In the genomic region with DNA sequence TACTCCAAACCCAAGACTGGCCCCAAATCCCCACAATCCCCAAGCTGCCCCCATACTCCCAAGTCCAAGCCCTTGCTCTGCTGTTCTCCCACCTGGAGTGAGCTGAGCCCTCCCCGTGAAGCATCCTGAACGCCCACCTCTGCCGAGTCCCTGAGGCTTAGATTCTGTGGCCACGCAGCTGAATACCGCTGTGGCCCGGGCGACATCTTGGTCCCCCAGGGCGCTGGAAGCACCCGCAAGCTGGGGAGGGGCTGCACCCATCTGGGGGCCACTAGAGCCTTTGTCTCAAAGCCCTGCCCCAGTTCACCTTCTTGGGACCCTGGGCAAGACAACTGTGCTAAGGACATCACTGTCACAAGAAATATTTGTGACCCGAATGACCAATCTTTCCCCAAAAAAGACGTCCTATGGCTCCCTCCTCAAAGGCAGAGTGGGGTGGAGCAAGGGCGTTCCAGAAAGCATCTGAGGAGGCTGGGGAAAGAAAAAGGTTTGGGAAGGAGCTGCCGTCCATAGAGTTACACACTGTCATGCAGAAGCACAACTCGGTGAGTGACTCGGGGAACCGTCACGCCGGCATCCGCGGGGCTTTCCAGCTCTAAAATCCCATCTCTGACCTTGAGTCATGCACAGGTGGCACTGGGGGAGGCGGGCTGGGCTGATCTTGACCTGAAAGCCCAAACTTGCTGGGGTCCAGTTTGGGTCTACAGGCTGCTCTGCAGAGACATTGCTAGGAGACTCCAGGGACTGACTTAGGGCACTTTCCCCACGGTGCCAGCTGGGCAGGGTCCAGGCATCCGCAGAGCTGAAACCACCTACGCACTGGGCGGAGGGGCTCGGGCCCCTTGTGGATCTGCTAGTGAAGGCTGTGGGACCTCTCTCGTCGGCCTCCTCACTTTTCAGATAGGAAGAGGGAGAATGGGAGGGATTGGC, we compare ENCODE assay signal across 22 cellular contexts. TPM values are rescaled to one million over a fixed set of nuclear protein-coding genes. Genes with fewer than 3 reads are reported as not detected.
DNase-seq lines count a peak whose midpoint lies in the region; ATAC-seq, FAIRE-seq and TF ChIP-seq lines count a peak whose summit lies in the region.
"Had no signal": no experiment of that assay in that cellular context is flagged by ENCODE, and none has a peak within 500 bp of the region (broad histone marks: within the 10 kb centered on the region; RNA-seq: fewer than 3 reads in every experiment).

No MANE protein-coding gene starts in this region.

- no peak for ATAC-seq in IMR-90 (ENCODE audit: low read depth)
- ATAC-seq in stimulated activated memory B cell treated with anti-CD40 and anti-IgM and Interleukin-4, amounts not matched to agents 10 μg/mL and 1 μg/mL and 100 μg/mL, for 72 hours, result peak; percentile 58
- ATAC-seq: left lobe of liver; stimulated activated naive CD8-positive, alpha-beta T cell treated with anti-CD3 and anti-CD28 coated beads, Interleukin-15, Interleukin-2, amounts not matched to agents 100 U/mL and 50 U/mL, for 24 hours had no signal

- H2BK12ac ChIP-seq in H1 (ENCODE audit: low read depth, low read length), result no peak overlapping the region

- H3K36me3 ChIP-seq in IMR-90 (ENCODE audit: control insufficient read depth, insufficient read depth, low read length) (no peaks in the 10 kb centered on the region), H1 (ENCODE audit: control insufficient read depth in 2 of 4, insufficient read depth in 4 of 4, low read length in 3 of 4) (no peaks in the 10 kb centered on the region)
- H3K36me3 ChIP-seq: BE2C, vagina had no signal

- H3K23ac ChIP-seq in IMR-90 (ENCODE audit: low read depth, low read length) (no peak overlapping the region), H1 (ENCODE audit: insufficient read length) (no peak overlapping the region)

- TF ChIP-seq CTCF in IMR-90 (conservative IDR thresholded peaks at IDR 0.05; ENCODE audit: low read depth, low read length), result no peak
- no peak for TF ChIP-seq CTCF in H1 (IDR thresholded peaks at IDR 0.05; ENCODE audit: control extremely low read depth in 1 of 3, insufficient read depth in 1 of 3, low read depth in 1 of 3, low read length in 3 of 3)

- H3K23me2 ChIP-seq in H1 (ENCODE audit: low read depth, low read length), result no peaks in the 10 kb centered on the region

- intact Hi-C loops in IMR-90 (cut with micrococcal nuclease), result no loop called here

- in situ Hi-C loops in IMR-90 (cut with MboI; ENCODE audit: low sequenced_read_pairs), result no loop called here

- no peak for FAIRE-seq in H1 (lab: Jason Lieb, UNC)
- FAIRE-seq in GM19239 (lab: Jason Lieb, UNC), result no peak
- FAIRE-seq: small intestine had no signal

- peak overlapping the region; percentile 93 for H3K27ac Mint-ChIP-seq in stimulated activated memory B cell treated with anti-CD40 and anti-IgM and Interleukin-4, amounts not matched to agents 10 μg/mL and 1 μg/mL and 100 μg/mL, for 72 hours
- H3K27ac Mint-ChIP-seq: brain had no signal

- H3K9ac ChIP-seq in IMR-90 (ENCODE audit: low read depth, low read length) (no peak overlapping the region), H1 (replicated peaks in 1 of 4; ENCODE audit: extremely low read depth in 1 of 4, low read depth in 3 of 4, low read length in 3 of 4) (no peak overlapping the region)
- H3K9ac ChIP-seq: parathyroid adenoma had no signal

- CTCF ChIA-PET in IMR-90 (lab: Yijun Ruan, JAX), result interaction anchor here (0.7 kb wide), 1 partner anchor 10 kb away, joined by 5 read pairs; no protein-coding TSS in a partner anchor
- CTCF ChIA-PET in H1 (lab: Charles Lee; ENCODE audit: partially characterized antibody), result interaction anchor here (0.9 to 1.1 kb wide), 2 partner anchors 9 to 11 kb away, joined by 3 read pairs; a partner anchor contains a TSS

- H4K5ac ChIP-seq in IMR-90 (ENCODE audit: low read depth, low read length), result no peak overlapping the region
- no peak overlapping the region for H4K5ac ChIP-seq in H1 (ENCODE audit: insufficient read length, low read depth, low read length)

- peaks cover 27% of the 10 kb centered on the region for H3K4me1 Mint-ChIP-seq in stimulated activated memory B cell treated with anti-CD40 and anti-IgM and Interleukin-4, amounts not matched to agents 10 μg/mL and 1 μg/mL and 100 μg/mL, for 72 hours
- H3K4me1 Mint-ChIP-seq: brain had no signal

- H3K9me3 ChIP-seq in IMR-90 (ENCODE audit: control insufficient read depth, insufficient read depth, low read length) (peaks cover 2% of the 10 kb centered on the region; the same call in 1 of the 2 replicates), H1 (ENCODE audit: insufficient read depth in 2 of 2, low read depth in 1 of 2, low read length in 1 of 2) (peaks cover 3 to 6% of the 10 kb centered on the region in 2 experiments; a peak in 3 of 4 replicates)
- H3K9me3 ChIP-seq: BE2C, vagina had no signal

- H3K27ac ChIP-seq in IMR-90 (ENCODE audit: insufficient read depth, low read length) (no peak overlapping the region), H1 (ENCODE audit: low read depth, low read length) (no peak overlapping the region)
- H3K27ac ChIP-seq: parathyroid adenoma, vagina had no signal

- TF ChIP-seq RAD21 in IMR-90 (IDR thresholded peaks at IDR 0.05; ENCODE audit: low read length) (no peak), H1 (IDR thresholded peaks at IDR 0.05 in 1 of 2, conservative IDR thresholded peaks at IDR 0.05 in 1 of 2; ENCODE audit: low read depth in 2 of 2, low read length in 2 of 2) (no peak)

- no TSS peak for BruUV-seq in IMR-90 (replicated peaks; lab: Mats Ljungman, UMichigan)

- DNase-seq in IMR-90 (peak; percentile 44), H1 (ENCODE audit: low read depth in 1 of 2, low spot score in 2 of 2) (no peak), medulla oblongata (ENCODE audit: extremely low spot score) (no peak), GM19239 (ENCODE audit: insufficient read length, low spot score) (no peak)
- DNase-seq: activated CD4-positive, CD25-positive, alpha-beta regulatory T cell; activated naive CD4-positive, alpha-beta T cell; BE2C; DMS153; GOT3; hypothalamus; NCI-H2081 treated with DMSO at 0.1 percent for 48 hours; NCI-H748 treated with DMSO at 0.1 percent for 48 hours; small intestine; stimulated activated naive CD8-positive, alpha-beta T cell treated with anti-CD3 and anti-CD28 coated beads, Interleukin-15, Interleukin-2, amounts not matched to agents 100 U/mL and 50 U/mL, for 24 hours; T-helper 1 cell had no signal

- H4K91ac ChIP-seq in IMR-90 (ENCODE audit: insufficient read depth, low read depth, low read length), result no peak overlapping the region
- no peak overlapping the region for H4K91ac ChIP-seq in H1 (replicated peaks; ENCODE audit: insufficient read length, low read length)

- no peaks in the 10 kb centered on the region for H4K20me1 ChIP-seq in IMR-90 (ENCODE audit: insufficient read depth, low read length)
- no peaks in the 10 kb centered on the region for H4K20me1 ChIP-seq in H1 (replicated peaks in 1 of 2; ENCODE audit: control insufficient read depth in 1 of 2, insufficient read depth in 2 of 2, low read length in 2 of 2)

- H2BK15ac ChIP-seq in IMR-90 (ENCODE audit: low read depth, low read length), result no peak overlapping the region
- no peak overlapping the region for H2BK15ac ChIP-seq in H1 (ENCODE audit: low read length)

- H3K4ac ChIP-seq in IMR-90 (ENCODE audit: low read depth, low read length) (no peak overlapping the region), H1 (replicated peaks; ENCODE audit: insufficient read length, low read depth, low read length) (no peak overlapping the region)

- H3K56ac ChIP-seq in IMR-90 (ENCODE audit: extremely low read depth, insufficient read depth, low read length) (no peak overlapping the region), H1 (replicated peaks; ENCODE audit: insufficient read length, low read depth, low read length) (peak overlapping the region; percentile 25)

- no peak overlapping the region for H2BK5ac ChIP-seq in IMR-90 (ENCODE audit: low read depth, low read length, poor library complexity, severe bottlenecking)
- H2BK5ac ChIP-seq in H1 (ENCODE audit: low read depth, low read length), result no peak overlapping the region

- H2AK5ac ChIP-seq in IMR-90 (ENCODE audit: low read depth, low read length) (no peak overlapping the region), H1 (ENCODE audit: low read depth, low read length) (no peak overlapping the region)

- whole genome bisulfite sequencing in IMR-90 (ENCODE audit: extremely low coverage in 2 of 2, insufficient read length in 1 of 2), 2 experiments, result 83% methylated on average over 10 of the region's 28 CpGs; no CpG with 5 or more reads in 1 of the 2 experiments
- 86% methylated on average over 26 of the region's 28 CpGs; no CpG with 5 or more reads in 1 of the 2 experiments for WGBS in H1 (ENCODE audit: extremely low coverage in 1 of 2, insufficient coverage in 1 of 2, insufficient read length in 1 of 2, insufficient replicate concordance in 2 of 2, low coverage in 1 of 2, low lambda C conversion rate in 2 of 2, missing lambda C conversion rate in 1 of 2), 2 experiments

- H3K79me2 ChIP-seq in H1 (ENCODE audit: control insufficient read depth in 1 of 2, insufficient read depth in 2 of 2, low read length in 2 of 2), result no peaks in the 10 kb centered on the region
- H3K79me2 ChIP-seq: parathyroid adenoma had no signal

- H3K4me1 ChIP-seq in IMR-90 (ENCODE audit: control insufficient read depth, insufficient read depth, low read length) (no peaks in the 10 kb centered on the region), H1 (replicated peaks in 1 of 4; ENCODE audit: control insufficient read depth in 3 of 4, insufficient read depth in 4 of 4, low read length in 3 of 4) (no peaks in the 10 kb centered on the region)
- H3K4me1 ChIP-seq: BE2C, parathyroid adenoma, vagina had no signal

- no peaks in the 10 kb centered on the region for H3K36me3 Mint-ChIP-seq in stimulated activated memory B cell treated with anti-CD40 and anti-IgM and Interleukin-4, amounts not matched to agents 10 μg/mL and 1 μg/mL and 100 μg/mL, for 72 hours
- H3K36me3 Mint-ChIP-seq: brain had no signal

- no peaks in the 10 kb centered on the region for H3K9me1 ChIP-seq in IMR-90 (ENCODE audit: insufficient read depth, low read length)

- no peak overlapping the region for H3K14ac ChIP-seq in IMR-90 (replicated peaks; ENCODE audit: low read depth, low read length)
- no peak overlapping the region for H3K14ac ChIP-seq in H1 (ENCODE audit: insufficient read length)

- no peaks in the 10 kb centered on the region for H3K27me3 Mint-ChIP-seq in stimulated activated memory B cell treated with anti-CD40 and anti-IgM and Interleukin-4, amounts not matched to agents 10 μg/mL and 1 μg/mL and 100 μg/mL, for 72 hours

- H3K4me2 ChIP-seq in IMR-90 (ENCODE audit: low read depth, low read length) (no peak overlapping the region), H1 (ENCODE audit: insufficient read depth in 1 of 2, low read depth in 2 of 2, low read length in 2 of 2) (no peak overlapping the region)

- H3K4me3 ChIP-seq in IMR-90 (ENCODE audit: insufficient read depth, low read depth, low read length) (no peak overlapping the region), H1 (ENCODE audit: extremely low read depth in 1 of 4, insufficient read depth in 2 of 4, low read depth in 3 of 4, low read length in 4 of 4) (no peak overlapping the region)
- H3K4me3 ChIP-seq: vagina had no signal

- no peaks in the 10 kb centered on the region for H3K9me3 Mint-ChIP-seq in stimulated activated memory B cell treated with anti-CD40 and anti-IgM and Interleukin-4, amounts not matched to agents 10 μg/mL and 1 μg/mL and 100 μg/mL, for 72 hours

- no peak overlapping the region for H4K8ac ChIP-seq in IMR-90 (ENCODE audit: low read depth in 2 of 2, low read length in 2 of 2)
- no peak overlapping the region for H4K8ac ChIP-seq in H1 (ENCODE audit: extremely low read depth, insufficient read depth, low read length)

- peak overlapping the region; percentile 51 for H2AFZ ChIP-seq in IMR-90 (replicated peaks; ENCODE audit: low read length, poor library complexity)
- H2AFZ ChIP-seq in H1 (ENCODE audit: low read length), result no peak overlapping the region
- H2AFZ ChIP-seq: parathyroid adenoma had no signal

- H3K18ac ChIP-seq in IMR-90 (ENCODE audit: low read depth, low read length) (no peak overlapping the region), H1 (ENCODE audit: extremely low read depth, low read length) (no peak overlapping the region)

- H2AK9ac ChIP-seq in IMR-90 (replicated peaks; ENCODE audit: low read depth, low read length, poor library complexity), result peak overlapping the region; percentile 42

- H2BK20ac ChIP-seq in IMR-90 (ENCODE audit: low read depth, low read length) (no peak overlapping the region), H1 (ENCODE audit: low read length) (no peak overlapping the region)

- no peak for TF ChIP-seq EP300 in H1 (IDR thresholded peaks at IDR 0.05; ENCODE audit: borderline replicate concordance in 1 of 2, low read depth in 2 of 2, low read length in 2 of 2)

- no peak overlapping the region for H3K4me3 Mint-ChIP-seq in stimulated activated memory B cell treated with anti-CD40 and anti-IgM and Interleukin-4, amounts not matched to agents 10 μg/mL and 1 μg/mL and 100 μg/mL, for 72 hours
- H3K4me3 Mint-ChIP-seq: brain had no signal

- H3K27me3 ChIP-seq in IMR-90 (ENCODE audit: control insufficient read depth, insufficient read depth, low read length) (peaks cover 4% of the 10 kb centered on the region; the same call in 1 of the 2 replicates), H1 (replicated peaks in 1 of 4; ENCODE audit: control insufficient read depth in 3 of 4, extremely low read depth in 1 of 4, insufficient read depth in 3 of 4, low read length in 3 of 4) (peaks cover 0 to 8% (median 0%) of the 10 kb centered on the region in 4 experiments; a peak in 2 of 7 replicates)
- H3K27me3 ChIP-seq: vagina had no signal

- POLR2A ChIA-PET in IMR-90 (lab: Charles Lee; ENCODE audit: unreplicated experiment) (no interaction called here), H1 (lab: Charles Lee; ENCODE audit: partially characterized antibody) (interaction anchor here (0.9 to 1.4 kb wide), 5 partner anchors 9 to 31 kb away, joined by 3 to 6 read pairs (median 3); no protein-coding TSS in a partner anchor)

- no peak for TF ChIP-seq POLR2A in IMR-90 (IDR thresholded peaks at IDR 0.05; ENCODE audit: low read depth, low read length)
- no peak for TF ChIP-seq POLR2A in H1 (IDR thresholded peaks at IDR 0.05; ENCODE audit: control extremely low read depth in 1 of 2, low read depth in 2 of 2, low read length in 2 of 2)

- dilution Hi-C loops in IMR-90 (cut with HindIII; ENCODE audit: low sequenced_read_pairs, unreplicated experiment), result no loop called here

- no peak overlapping the region for H2BK120ac ChIP-seq in IMR-90 (ENCODE audit: low read depth, low read length)
- H2BK120ac ChIP-seq in H1 (replicated peaks; ENCODE audit: low read depth, low read length), result no peak overlapping the region

- H3K79me1 ChIP-seq in IMR-90 (ENCODE audit: low read depth in 1 of 2, low read length in 2 of 2), result no peaks in the 10 kb centered on the region
- no peaks in the 10 kb centered on the region for H3K79me1 ChIP-seq in H1 (ENCODE audit: low read depth, low read length)

RNA-seq across cellular contexts. Expression of a gene that starts 6.6 kb away (rescaled TPM):
- total RNA-seq in IMR-90 (2012; rRNA removed), result not detected in 2 replicates
- polyA plus RNA-seq in IMR-90 (2012; rRNA removed), result 0.07 TPM in 1 of 2 replicates, not detected in the other
- polyA plus RNA-seq in IMR-90 (2012; cell fraction: cytosol; rRNA removed), result not detected in 2 replicates
- polyA plus RNA-seq in IMR-90 (2012; cell fraction: nucleus; rRNA removed; ENCODE audit: low replicate concordance), result 0.14 TPM in 1 of 2 replicates, not detected in the other
- total RNA-seq in H1 (2021; fragmentation: NEBNext Ultra II Directional; extraction: Animal tissue kit (Norgen Biotek cat#: 25700)), result not detected in 2 replicates
- not detected in 2 replicates for polyA plus RNA-seq in H1 (2011; rRNA removed)
- polyA plus RNA-seq in H1 (2011; cell fraction: cytosol; rRNA removed), result 0.10 TPM
- 0.10 TPM for polyA plus RNA-seq in H1 (2011; cell fraction: nucleus; rRNA removed)
- polyA plus RNA-seq in H1 (2012, experiment 1 of 2), result not detected in 4 replicates
- polyA plus RNA-seq in H1 (2012, experiment 2 of 2), result not detected
- polyA plus RNA-seq in H1 (2013, experiment 1 of 2), result 0.14 TPM
- 0.04 TPM for polyA plus RNA-seq in H1 (2013, experiment 2 of 2)
- 0.13 TPM in 1 of 2 replicates, not detected in the other for polyA minus RNA-seq in H1 (2011; rRNA and poly(A)+ RNA removed)
- not detected for polyA minus RNA-seq in H1 (2011; cell fraction: cytosol; rRNA and poly(A)+ RNA removed)
- polyA minus RNA-seq in H1 (2011; cell fraction: nucleus; rRNA and poly(A)+ RNA removed), result not detected
- total RNA-seq: fibroblast of lung, left lobe of liver, vagina had no signal
- polyA plus RNA-seq: fibroblast of lung had no signal

RNA-seq across cellular contexts. Expression of a gene that starts 7.3 kb away (rescaled TPM):
- total RNA-seq in IMR-90 (2012; rRNA removed), result 10.8 TPM in 2 replicates
- polyA plus RNA-seq in IMR-90 (2012; rRNA removed) (45.2 and 52.9 TPM in 2 replicates), H1 (2011; rRNA removed) (38.6 and 79.6 TPM in 2 replicates)
- polyA plus RNA-seq in IMR-90 (2012; cell fraction: cytosol; rRNA removed), result 20.3 and 36.5 TPM in 2 replicates
- 84.9 and 258 TPM in 2 replicates for polyA plus RNA-seq in IMR-90 (2012; cell fraction: nucleus; rRNA removed; ENCODE audit: low replicate concordance)
- 76.5 and 81.5 TPM in 2 replicates for total RNA-seq in H1 (2021; fragmentation: NEBNext Ultra II Directional; extraction: Animal tissue kit (Norgen Biotek cat#: 25700))
- 41.1 TPM for polyA plus RNA-seq in H1 (2011; cell fraction: cytosol; rRNA removed)
- polyA plus RNA-seq in H1 (2011; cell fraction: nucleus; rRNA removed), result 372 TPM
- polyA plus RNA-seq in H1 (2012, experiment 1 of 2), result 64.4 to 95.0 TPM (median 79.5 TPM) in 4 replicates
- 57.4 TPM for polyA plus RNA-seq in H1 (2012, experiment 2 of 2)
- polyA plus RNA-seq in H1 (2013, experiment 1 of 2), result 61.1 TPM
- 57.1 TPM for polyA plus RNA-seq in H1 (2013, experiment 2 of 2)
- polyA minus RNA-seq in H1 (2011; rRNA and poly(A)+ RNA removed), result 30.3 and 38.3 TPM in 2 replicates
- 33.2 TPM for polyA minus RNA-seq in H1 (2011; cell fraction: cytosol; rRNA and poly(A)+ RNA removed)
- polyA minus RNA-seq in H1 (2011; cell fraction: nucleus; rRNA and poly(A)+ RNA removed), result 76.7 TPM

RNA-seq across cellular contexts. Expression of a gene that starts 11.0 kb away (rescaled TPM):
- total RNA-seq in IMR-90 (2012; rRNA removed), result 5.8 and 6.6 TPM in 2 replicates
- 26.6 and 28.2 TPM in 2 replicates for polyA plus RNA-seq in IMR-90 (2012; rRNA removed)
- polyA plus RNA-seq in IMR-90 (2012; cell fraction: cytosol; rRNA removed), result 16.6 and 18.1 TPM in 2 replicates
- polyA plus RNA-seq in IMR-90 (2012; cell fraction: nucleus; rRNA removed; ENCODE audit: low replicate concordance), result 110 and 290 TPM in 2 replicates
- total RNA-seq in H1 (2021; fragmentation: NEBNext Ultra II Directional; extraction: Animal tissue kit (Norgen Biotek cat#: 25700)), result 64.8 and 66.4 TPM in 2 replicates
- polyA plus RNA-seq in H1 (2011; rRNA removed), result 39.3 and 72.9 TPM in 2 replicates
- polyA plus RNA-seq in H1 (2011; cell fraction: cytosol; rRNA removed), result 61.2 TPM
- 382 TPM for polyA plus RNA-seq in H1 (2011; cell fraction: nucleus; rRNA removed)
- polyA plus RNA-seq in H1 (2012, experiment 1 of 2), result 39.6 to 74.2 TPM (median 66.1 TPM) in 4 replicates
- polyA plus RNA-seq in H1 (2012, experiment 2 of 2), result 42.5 TPM
- polyA plus RNA-seq in H1 (2013, experiment 1 of 2), result 37.6 TPM
- 33.1 TPM for polyA plus RNA-seq in H1 (2013, experiment 2 of 2)
- polyA minus RNA-seq in H1 (2011; rRNA and poly(A)+ RNA removed), result 12.1 and 13.9 TPM in 2 replicates
- polyA minus RNA-seq in H1 (2011; cell fraction: cytosol; rRNA and poly(A)+ RNA removed), result 34.6 TPM
- 65.3 TPM for polyA minus RNA-seq in H1 (2011; cell fraction: nucleus; rRNA and poly(A)+ RNA removed)

RNA-seq across cellular contexts. Expression of a gene that starts 37.8 kb away (rescaled TPM):
- total RNA-seq in IMR-90 (2012; rRNA removed), result under 0.01 TPM in 1 of 2 replicates, not detected in the other
- polyA plus RNA-seq in IMR-90 (2012; rRNA removed), result 0.09 TPM in 1 of 2 replicates, not detected in the other
- 0.08 and 0.14 TPM in 2 replicates for polyA plus RNA-seq in IMR-90 (2012; cell fraction: cytosol; rRNA removed)
- 0.56 and 1.3 TPM in 2 replicates for polyA plus RNA-seq in IMR-90 (2012; cell fraction: nucleus; rRNA removed; ENCODE audit: low replicate concordance)
- 0.88 and 1.3 TPM in 2 replicates for total RNA-seq in H1 (2021; fragmentation: NEBNext Ultra II Directional; extraction: Animal tissue kit (Norgen Biotek cat#: 25700))
- polyA plus RNA-seq in H1 (2011; rRNA removed), result 0.15 and 0.58 TPM in 2 replicates
- polyA plus RNA-seq in H1 (2011; cell fraction: cytosol; rRNA removed), result 0.56 TPM
- 2.4 TPM for polyA plus RNA-seq in H1 (2011; cell fraction: nucleus; rRNA removed)
- polyA plus RNA-seq in H1 (2012, experiment 1 of 2), result 0.43 to 1.3 TPM (median 0.79 TPM) in 4 replicates
- 0.05 TPM for polyA plus RNA-seq in H1 (2012, experiment 2 of 2)
- polyA plus RNA-seq in H1 (2013, experiment 1 of 2), result 0.16 TPM
- 0.13 TPM for polyA plus RNA-seq in H1 (2013, experiment 2 of 2)
- not detected in 2 replicates for polyA minus RNA-seq in H1 (2011; rRNA and poly(A)+ RNA removed)
- polyA minus RNA-seq in H1 (2011; cell fraction: cytosol; rRNA and poly(A)+ RNA removed), result not detected
- not detected for polyA minus RNA-seq in H1 (2011; cell fraction: nucleus; rRNA and poly(A)+ RNA removed)
- total RNA-seq: vagina had no signal

RNA-seq across cellular contexts. Expression of a gene that starts 51.3 kb away (rescaled TPM):
- total RNA-seq in IMR-90 (2012; rRNA removed), result not detected in 2 replicates
- polyA plus RNA-seq in IMR-90 (2012; rRNA removed) (not detected in 2 replicates), H1 (2011; rRNA removed) (not detected in 2 replicates)
- polyA plus RNA-seq in IMR-90 (2012; cell fraction: cytosol; rRNA removed), result not detected in 2 replicates
- not detected in 2 replicates for polyA plus RNA-seq in IMR-90 (2012; cell fraction: nucleus; rRNA removed; ENCODE audit: low replicate concordance)
- not detected in 2 replicates for total RNA-seq in H1 (2021; fragmentation: NEBNext Ultra II Directional; extraction: Animal tissue kit (Norgen Biotek cat#: 25700))
- polyA plus RNA-seq in H1 (2011; cell fraction: cytosol; rRNA removed), result not detected
- polyA plus RNA-seq in H1 (2011; cell fraction: nucleus; rRNA removed), result not detected
- not detected in 4 replicates for polyA plus RNA-seq in H1 (2012, experiment 1 of 2)
- not detected for polyA plus RNA-seq in H1 (2012, experiment 2 of 2)
- polyA plus RNA-seq in H1 (2013, experiment 1 of 2), result not detected
- polyA plus RNA-seq in H1 (2013, experiment 2 of 2), result not detected
- not detected in 2 replicates for polyA minus RNA-seq in H1 (2011; rRNA and poly(A)+ RNA removed)
- not detected for polyA minus RNA-seq in H1 (2011; cell fraction: cytosol; rRNA and poly(A)+ RNA removed)
- not detected for polyA minus RNA-seq in H1 (2011; cell fraction: nucleus; rRNA and poly(A)+ RNA removed)
- total RNA-seq: dermis microvascular lymphatic vessel endothelial cell, fibroblast of lung, left lobe of liver, vagina had no signal
- polyA plus RNA-seq: fibroblast of lung had no signal
